In the genomic region with DNA sequence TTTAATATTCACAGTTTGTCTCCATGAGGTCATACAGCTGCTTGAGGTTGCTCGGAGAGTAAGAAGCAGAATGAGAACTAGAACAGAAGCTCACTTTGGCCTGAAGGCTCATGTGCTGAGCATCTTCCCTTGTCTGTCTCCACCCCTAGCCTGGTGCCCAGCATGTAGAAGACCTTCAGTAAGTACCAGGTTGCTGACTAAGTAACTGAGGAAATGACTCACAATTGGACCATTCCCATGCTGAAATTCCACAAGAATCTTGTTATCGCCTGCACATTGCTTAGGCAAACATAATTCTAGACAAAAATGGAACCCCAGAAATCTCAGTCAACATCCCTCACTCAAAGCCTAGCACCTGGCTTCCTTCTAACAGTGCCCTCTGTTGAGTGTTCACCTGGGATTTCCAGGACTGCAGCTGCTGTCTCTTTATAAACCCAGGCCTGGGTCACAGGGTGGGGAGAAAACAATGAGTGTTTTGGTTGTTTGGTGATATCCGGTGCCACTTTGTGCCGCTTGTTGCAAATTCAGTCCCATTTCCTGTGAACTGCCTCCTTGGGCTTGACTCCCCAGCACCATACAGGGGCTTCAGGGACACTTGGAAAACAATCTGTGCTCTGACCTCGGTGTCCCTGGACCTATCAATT, we compare ENCODE assay signal across 11 cellular contexts.
DNase-seq lines count a peak whose midpoint lies in the region; TF ChIP-seq lines count a peak whose summit lies in the region.
"Had no signal": no experiment of that assay in that cellular context is flagged by ENCODE, and none has a peak within 500 bp of the region (broad histone marks: within the 10 kb centered on the region; RNA-seq: fewer than 3 reads in every experiment).

No MANE protein-coding gene starts in this region.

- no peaks in the 10 kb centered on the region for H3K4me1 ChIP-seq in HAP-1

- DNase-seq in GM03348 (ENCODE audit: low spot score) (peak; percentile 81), NCI-H226 (peak; percentile 98), dermis blood vessel endothelial cell (peak; percentile 93), osteocyte (ENCODE audit: extremely low spot score, unreplicated experiment) (no peak), head of caudate nucleus (no peak), glutamatergic neuron (no peak), retina (no peak), HAP-1 (ENCODE audit: low spot score in 2 of 2) (no peak)
- DNase-seq: activated effector memory CD4-positive, alpha-beta T cell treated with anti-CD3 and anti-CD28 coated beads, Interleukin-2, amount 50 U/mL, for 16 hours; erythroblast; NCI-H2029 had no signal

- in situ Hi-C loops in HAP-1 (cut with MboI; ENCODE audit: low sequenced_read_pairs): no loop called here

- no peaks in the 10 kb centered on the region for H3K27me3 ChIP-seq in HAP-1 (ENCODE audit: low read depth)

- H3K27me3 Mint-ChIP-seq in osteocyte (ENCODE audit: unreplicated experiment) (no peaks in the 10 kb centered on the region), glutamatergic neuron (ENCODE audit: unreplicated experiment) (peaks cover 2% of the 10 kb centered on the region)

- H3K4me1 Mint-ChIP-seq in osteocyte (ENCODE audit: unreplicated experiment) (peaks cover 60% of the 10 kb centered on the region), glutamatergic neuron (ENCODE audit: low read depth, unreplicated experiment) (no peaks in the 10 kb centered on the region)

- H3K4me3 ChIP-seq in HAP-1: no peak overlapping the region

- intact Hi-C loops in head of caudate nucleus (cut with DNase I): no loop called here

- H3K4me3 Mint-ChIP-seq in osteocyte (ENCODE audit: unreplicated experiment) (no peak overlapping the region), glutamatergic neuron (ENCODE audit: unreplicated experiment) (no peak overlapping the region)

- H3K27ac Mint-ChIP-seq in osteocyte (ENCODE audit: unreplicated experiment): peak overlapping the region; percentile 84
- H3K27ac Mint-ChIP-seq in glutamatergic neuron (ENCODE audit: unreplicated experiment): no peak overlapping the region

- no peaks in the 10 kb centered on the region for H3K9me3 ChIP-seq in HAP-1

- peaks cover 12% of the 10 kb centered on the region for H3K9me3 Mint-ChIP-seq in osteocyte (ENCODE audit: unreplicated experiment)
- peaks cover 3% of the 10 kb centered on the region for H3K9me3 Mint-ChIP-seq in glutamatergic neuron (ENCODE audit: unreplicated experiment)

- H3K36me3 Mint-ChIP-seq in osteocyte (ENCODE audit: unreplicated experiment) (no peaks in the 10 kb centered on the region), glutamatergic neuron (ENCODE audit: unreplicated experiment) (peaks cover 14% of the 10 kb centered on the region)

- no peaks in the 10 kb centered on the region for H3K36me3 ChIP-seq in HAP-1 (replicated peaks)

- TF ChIP-seq CTCF in osteocyte (IDR thresholded peaks at IDR 0.05) (no peak), glutamatergic neuron (IDR thresholded peaks at IDR 0.05; ENCODE audit: partially characterized antibody, unreplicated experiment) (no peak)

Comparison
In these comparisons a context has a peak if more than half of its experiments do, and no peak if none do; other contexts are left out.
1. DNase-seq: peak in GM03348 (single experiment), NCI-H226 (single experiment) and dermis blood vessel endothelial cell (single experiment); none in osteocyte (single experiment), head of caudate nucleus (0 of 42), glutamatergic neuron (single experiment), retina (single experiment) and HAP-1 (0 of 2).